13 cellular contexts compared by ENCODE assay signal in the genomic region with DNA sequence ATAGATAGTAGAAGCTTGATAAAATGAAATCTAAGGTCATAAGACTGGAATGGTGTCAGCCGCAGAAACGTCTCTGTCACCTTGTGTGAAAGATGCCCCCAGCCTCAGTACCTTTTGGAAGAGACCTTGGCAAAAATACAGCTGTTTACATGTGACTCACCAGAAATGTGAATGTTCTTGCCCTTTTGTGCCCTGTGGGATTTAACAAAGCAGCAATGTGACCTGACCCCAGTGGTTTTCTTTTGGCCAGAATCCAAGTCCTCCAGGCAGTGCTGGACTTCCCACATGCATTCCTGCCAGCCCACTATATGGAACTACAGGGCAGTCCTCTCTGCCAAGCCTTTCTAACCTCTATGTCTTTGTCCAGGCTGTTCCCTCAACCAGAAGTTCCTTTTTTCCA. TPM values are rescaled to one million over a fixed set of nuclear protein-coding genes. Genes with fewer than 3 reads are reported as not detected.
DNase-seq lines count a peak whose midpoint lies in the region; ATAC-seq and TF ChIP-seq lines count a peak whose summit lies in the region.
"Had no signal": no experiment of that assay in that cellular context is flagged by ENCODE, and none has a peak within 500 bp of the region (broad histone marks: within the 10 kb centered on the region; RNA-seq: fewer than 3 reads in every experiment).

No MANE protein-coding gene starts in this region.

- no peak overlapping the region for H3K4me3 ChIP-seq in BLaER1
- H3K4me3 ChIP-seq in ovary, result no peak overlapping the region
- H3K4me3 ChIP-seq: upper lobe of left lung had no signal

- no peak for TF ChIP-seq EP300 in ovary (IDR thresholded peaks at IDR 0.05)

- H3K4me1 ChIP-seq in BLaER1 (peaks cover 28% of the 10 kb centered on the region), ovary (ENCODE audit: insufficient read depth) (peaks cover 11% of the 10 kb centered on the region)

- intact Hi-C loops in ovary (cut with DNase I), result loop anchor here in 1 of 4 donors (10.0 kb wide), 1 partner anchor 81 kb away; a partner anchor contains a TSS

- no peak for ATAC-seq in activated CD8-positive, alpha-beta T cell treated with anti-CD3 and anti-CD28 coated beads, Interleukin-2, amount 10 ng/mL, durations not matched to agents 7 days and 5 days

- no peaks in the 10 kb centered on the region for H3K36me3 Mint-ChIP-seq in HFFc6 (ENCODE audit: low read depth)
- peaks cover 28% of the 10 kb centered on the region for H3K36me3 Mint-ChIP-seq in activated CD8-positive, alpha-beta T cell treated with anti-CD3 and anti-CD28 coated beads, Interleukin-2, amount 10 ng/mL, durations not matched to agents 7 days and 5 days (ENCODE audit: low read depth)

- POLR2A ChIA-PET in activated CD8-positive, alpha-beta T cell treated with anti-CD3 and anti-CD28 coated beads, Interleukin-2, amount 10 ng/mL, durations not matched to agents 7 days and 5 days (lab: Charles Lee), result interaction anchor here (0.6 to 10.5 kb wide), 4 partner anchors 12 to 157 kb away, joined by 3 to 201 read pairs (median 3); a partner anchor contains a TSS

- H3K4me2 ChIP-seq in BLaER1, result 0 out of 2 replicates have a peak overlapping the region, but pooled peaks have one; percentile 10

- H3K36me3 ChIP-seq in BLaER1, result peaks cover 28% of the 10 kb centered on the region
- H3K36me3 ChIP-seq in ovary, result no peaks in the 10 kb centered on the region
- H3K36me3 ChIP-seq: upper lobe of left lung had no signal

- no peak for TF ChIP-seq POLR2A in ovary (IDR thresholded peaks at IDR 0.05)

- in situ Hi-C loops in GM13976 (cut with MboI; ENCODE audit: low sequenced_read_pairs, unreplicated experiment), result loop anchor here (10.0 kb wide), 1 partner anchor 131 kb away; no protein-coding TSS in a partner anchor

- H3K27ac ChIP-seq in BLaER1, result no peak overlapping the region
- H3K27ac ChIP-seq in ovary, result no peak overlapping the region
- H3K27ac ChIP-seq: epithelial cell of prostate, upper lobe of left lung had no signal

- H3K9me3 Mint-ChIP-seq in HFFc6, result no peaks in the 10 kb centered on the region
- H3K9me3 Mint-ChIP-seq in activated CD8-positive, alpha-beta T cell treated with anti-CD3 and anti-CD28 coated beads, Interleukin-2, amount 10 ng/mL, durations not matched to agents 7 days and 5 days (ENCODE audit: insufficient read depth), result no peaks in the 10 kb centered on the region
- H3K9me3 Mint-ChIP-seq: nephron progenitor cell had no signal

- H3K9ac ChIP-seq in BLaER1, result no peak overlapping the region

- no peak for TF ChIP-seq CTCF in HFFc6 (IDR thresholded peaks at IDR 0.05)
- TF ChIP-seq CTCF in ovary (IDR thresholded peaks at IDR 0.05), result no peak
- no peak for TF ChIP-seq CTCF in GM13976 (IDR thresholded peaks at IDR 0.05; ENCODE audit: borderline replicate concordance, control extremely low read depth, extremely low read depth, insufficient read depth, missing control alignments)

- WGBS in ovary, 3 donors, result 61 to 78% (median 69%) methylated on average over 2 of the region's 2 CpGs

- no peak overlapping the region for H3K27ac Mint-ChIP-seq in HFFc6
- peak overlapping the region; percentile 90 for H3K27ac Mint-ChIP-seq in activated CD8-positive, alpha-beta T cell treated with anti-CD3 and anti-CD28 coated beads, Interleukin-2, amount 10 ng/mL, durations not matched to agents 7 days and 5 days
- H3K27ac Mint-ChIP-seq: nephron progenitor cell had no signal

- H3K27me3 ChIP-seq in BLaER1 (no peaks in the 10 kb centered on the region), ovary (no peaks in the 10 kb centered on the region)
- H3K27me3 ChIP-seq: upper lobe of left lung had no signal

- H3K4me3 Mint-ChIP-seq in HFFc6, result no peak overlapping the region
- no peak overlapping the region for H3K4me3 Mint-ChIP-seq in activated CD8-positive, alpha-beta T cell treated with anti-CD3 and anti-CD28 coated beads, Interleukin-2, amount 10 ng/mL, durations not matched to agents 7 days and 5 days
- H3K4me3 Mint-ChIP-seq: nephron progenitor cell had no signal

- H3K9me3 ChIP-seq in BLaER1, result no peaks in the 10 kb centered on the region
- no peaks in the 10 kb centered on the region for H3K9me3 ChIP-seq in ovary
- H3K9me3 ChIP-seq: upper lobe of left lung had no signal

- CTCF ChIA-PET in activated CD8-positive, alpha-beta T cell treated with anti-CD3 and anti-CD28 coated beads, Interleukin-2, amount 10 ng/mL, durations not matched to agents 7 days and 5 days (lab: Charles Lee), result interaction anchor here (1.0 to 7.1 kb wide), 10 partner anchors 9 to 1944 kb away, joined by 3 to 62 read pairs (median 14); a partner anchor contains a TSS

- H3K4me1 Mint-ChIP-seq in HFFc6 (ENCODE audit: low read depth), result peaks cover 35% of the 10 kb centered on the region
- peaks cover 90% of the 10 kb centered on the region for H3K4me1 Mint-ChIP-seq in activated CD8-positive, alpha-beta T cell treated with anti-CD3 and anti-CD28 coated beads, Interleukin-2, amount 10 ng/mL, durations not matched to agents 7 days and 5 days (ENCODE audit: low read depth)
- H3K4me1 Mint-ChIP-seq: nephron progenitor cell had no signal

- H4K20me1 ChIP-seq in BLaER1, result no peaks in the 10 kb centered on the region

- H3K27me3 Mint-ChIP-seq in HFFc6 (ENCODE audit: insufficient read depth), result peaks cover 9% of the 10 kb centered on the region
- no peaks in the 10 kb centered on the region for H3K27me3 Mint-ChIP-seq in activated CD8-positive, alpha-beta T cell treated with anti-CD3 and anti-CD28 coated beads, Interleukin-2, amount 10 ng/mL, durations not matched to agents 7 days and 5 days (ENCODE audit: low read depth)

- peak; percentile 30 for DNase-seq in HFFc6
- no peak for DNase-seq in activated CD8-positive, alpha-beta T cell treated with anti-CD3 and anti-CD28 coated beads, Interleukin-2, amount 10 ng/mL, durations not matched to agents 7 days and 5 days
- DNase-seq in glomerular endothelial cell (ENCODE audit: extremely low read depth, low read depth, low spot score), result peak; percentile 66
- no peak for DNase-seq in NOMO-1 treated with dmso at 0.1 percent for 144 hours (lab: John Stamatoyannopoulos, UW; ENCODE audit: unreplicated experiment)
- no peak for DNase-seq in ovary
- DNase-seq in GM13976 (ENCODE audit: low spot score), result no peak
- DNase-seq in GF-D8 (lab: John Stamatoyannopoulos, UW), result no peak
- DNase-seq: activated CD8-positive, alpha-beta memory T cell treated with anti-CD3 and anti-CD28 coated beads, Interleukin-2, amount 50 U/mL, for 4 hours; nephron progenitor cell; stimulated activated CD4-positive, alpha-beta T cell treated with anti-CD3 and anti-CD28 coated beads, Interleukin-4, amount 100 ng/mL, for 24 hours; upper lobe of left lung had no signal

RNA-seq across cellular contexts. Expression of a gene that starts 27.2 kb away (rescaled TPM):
- total RNA-seq in HFFc6 (2021; fragmentation: NEBNext Ultra II Directional; extraction: Animal tissue kit (Norgen Biotek cat#: 25700)), result 10 to 100 TPM in 4 of 6 experiments, 1 to 10 TPM in 2; 5.0 to 13.7 (median 10.9) TPM
- total RNA-seq in activated CD8-positive, alpha-beta T cell treated with anti-CD3 and anti-CD28 coated beads, Interleukin-2, amount 10 ng/mL, durations not matched to agents 7 days and 5 days, result 10 to 100 TPM; 32.9 to 35.0 TPM
- 31.3 and 36.6 TPM in 2 replicates for total RNA-seq in glomerular endothelial cell
- 1 to 10 TPM; 5.7 to 9.2 (median 7.2) TPM for total RNA-seq in ovary
- polyA plus RNA-seq in ovary, result 10 to 100 TPM in 1 of 2 donors, 1 to 10 TPM in 1; 5.6 to 11.1 TPM

Comparison
In these comparisons a context has a peak if more than half of its experiments do, and no peak if none do; other contexts are left out.
1. DNase-seq: peak in HFFc6 (single experiment) and glomerular endothelial cell (single experiment); none in activated CD8-positive, alpha-beta T cell treated with anti-CD3 and anti-CD28 coated beads, Interleukin-2, amount 10 ng/mL, durations not matched to agents 7 days and 5 days (single experiment), NOMO-1 treated with dmso at 0.1 percent for 144 hours (single experiment), ovary (0 of 5), GM13976 (single experiment) and GF-D8 (single experiment).